24 cellular contexts compared by ENCODE assay signal in genomic region chr20:36672991-36673390, GRCh38. TPM values are rescaled to one million over a fixed set of nuclear protein-coding genes. Genes with fewer than 3 reads are reported as not detected.
DNase-seq lines count a peak whose midpoint lies in the region; ATAC-seq, FAIRE-seq and TF ChIP-seq lines count a peak whose summit lies in the region.
"Had no signal": no experiment of that assay in that cellular context is flagged by ENCODE, and none has a peak within 500 bp of the region (broad histone marks: within the 10 kb centered on the region; RNA-seq: fewer than 3 reads in every experiment).

No MANE protein-coding gene starts in this region.

- no peak overlapping the region for H4K8ac ChIP-seq in IMR-90 (ENCODE audit: low read depth in 2 of 2, low read length in 2 of 2)

- TF ChIP-seq POLR2A in IMR-90 (IDR thresholded peaks at IDR 0.05; ENCODE audit: low read depth, low read length), result no peak

- H3K23ac ChIP-seq in IMR-90 (ENCODE audit: low read depth, low read length), result no peak overlapping the region

- no peak overlapping the region for H2BK5ac ChIP-seq in IMR-90 (ENCODE audit: low read depth, low read length, poor library complexity, severe bottlenecking)

- no peak overlapping the region for H3K14ac ChIP-seq in IMR-90 (replicated peaks; ENCODE audit: low read depth, low read length)

- BruUV-seq in IMR-90 (replicated peaks; lab: Mats Ljungman, UMichigan), result no TSS peak
- BruUV-seq in PC-3 (replicated peaks; lab: Mats Ljungman, UMichigan), result no TSS peak

- ATAC-seq in IMR-90 (ENCODE audit: low read depth) (peak; percentile 92), Right ventricle myocardium inferior (no peak), PC-3 (no peak)
- ATAC-seq: CD8-positive, alpha-beta T cell had no signal

- H2BK20ac ChIP-seq in IMR-90 (ENCODE audit: low read depth, low read length), result no peak overlapping the region

- no peaks in the 10 kb centered on the region for H4K20me1 ChIP-seq in IMR-90 (ENCODE audit: insufficient read depth, low read length)
- no peaks in the 10 kb centered on the region for H4K20me1 ChIP-seq in PC-3 (ENCODE audit: low read length)
- H4K20me1 ChIP-seq: BLaER1 treated with 17β-estradiol and CSF1 and Interleukin-3, amounts not matched to agents 10 nM and 100 nM had no signal

- no peaks in the 10 kb centered on the region for H3K79me2 ChIP-seq in PC-3 (ENCODE audit: low read length)

- no peaks in the 10 kb centered on the region for H3F3A ChIP-seq in PC-3 (ENCODE audit: low read length, unreplicated experiment)

- CTCF ChIA-PET in IMR-90 (lab: Yijun Ruan, JAX), result interaction anchor here (0.7 kb wide), 1 partner anchor 16 kb away, joined by 5 read pairs; no protein-coding TSS in a partner anchor
- CTCF ChIA-PET in PC-3 (lab: Charles Lee), result no interaction called here

- DNase-seq in IMR-90 (peak; percentile 54), fibroblast of peridontal ligament (ENCODE audit: extremely low read depth) (peak; percentile 2), iris pigment epithelial cell (ENCODE audit: low read depth) (peak; percentile 44), Right ventricle myocardium inferior (ENCODE audit: missing footprints) (no peak), PC-3 (no peak), small intestine (no peak)
- no peak for DNase-seq in activated CD8-positive, alpha-beta memory T cell treated with anti-CD3 and anti-CD28 coated beads, Interleukin-2, amount 50 U/mL, for 4 hours
- DNase-seq: 8988T; ACHN; AML-193; Caco-2; Calu3; CD4-positive, alpha-beta T cell; CD8-positive, alpha-beta T cell; DMS79 treated with DMSO at 0.1 percent for 48 hours; GF-D8 had no signal

- no peak overlapping the region for H3K4me3 ChIP-seq in IMR-90 (ENCODE audit: insufficient read depth, low read depth, low read length)
- no peak overlapping the region for H3K4me3 ChIP-seq in PC-3 (ENCODE audit: low read length)
- no peak overlapping the region for H3K4me3 ChIP-seq in small intestine (ENCODE audit: low read depth in 1 of 2, low read length in 2 of 2)
- H3K4me3 ChIP-seq: BLaER1 treated with 17β-estradiol and CSF1 and Interleukin-3, amounts not matched to agents 10 nM and 100 nM had no signal

- H3K9me2 ChIP-seq in PC-3 (replicated peaks; ENCODE audit: low read length), result no peaks in the 10 kb centered on the region

- intact Hi-C loops in IMR-90 (cut with micrococcal nuclease) (no loop called here), Right ventricle myocardium inferior (cut with DNase I) (no loop called here), PC-3 (cut with micrococcal nuclease) (no loop called here)

- H4K5ac ChIP-seq in IMR-90 (ENCODE audit: low read depth, low read length), result no peak overlapping the region

- dilution Hi-C loops in IMR-90 (cut with HindIII; ENCODE audit: low sequenced_read_pairs, unreplicated experiment), result no loop called here

- H3K27me3 ChIP-seq in IMR-90 (ENCODE audit: control insufficient read depth, insufficient read depth, low read length), result no peaks in the 10 kb centered on the region
- H3K27me3 ChIP-seq in PC-3 (ENCODE audit: low read length), result no peaks in the 10 kb centered on the region
- H3K27me3 ChIP-seq in small intestine (ENCODE audit: control insufficient read depth in 2 of 2, insufficient read depth in 2 of 2, low read length in 2 of 2), result no peaks in the 10 kb centered on the region
- H3K27me3 ChIP-seq: BLaER1 treated with 17β-estradiol and CSF1 and Interleukin-3, amounts not matched to agents 10 nM and 100 nM had no signal

- FAIRE-seq in small intestine (lab: Jason Lieb, UNC), result no peak
- FAIRE-seq: A204.1, D721Med, G401.6, GM12891 had no signal

- H2AFZ ChIP-seq in IMR-90 (replicated peaks; ENCODE audit: low read length, poor library complexity) (no peak overlapping the region), PC-3 (ENCODE audit: low read length) (no peak overlapping the region)

- no peak for TF ChIP-seq RAD21 in IMR-90 (IDR thresholded peaks at IDR 0.05; ENCODE audit: low read length)

- no peak overlapping the region for H3K56ac ChIP-seq in IMR-90 (ENCODE audit: extremely low read depth, insufficient read depth, low read length)

- H3K4me2 ChIP-seq in IMR-90 (ENCODE audit: low read depth, low read length) (no peak overlapping the region), PC-3 (ENCODE audit: low read length) (no peak overlapping the region)
- H3K4me2 ChIP-seq: BLaER1 treated with 17β-estradiol and CSF1 and Interleukin-3, amounts not matched to agents 10 nM and 100 nM had no signal

- H3K9me3 ChIP-seq in IMR-90 (ENCODE audit: control insufficient read depth, insufficient read depth, low read length) (no peaks in the 10 kb centered on the region), PC-3 (ENCODE audit: low read length) (no peaks in the 10 kb centered on the region), small intestine (ENCODE audit: control insufficient read depth, low read depth) (no peaks in the 10 kb centered on the region)
- H3K9me3 ChIP-seq: Caco-2 had no signal

- no peak overlapping the region for H3K4ac ChIP-seq in IMR-90 (ENCODE audit: low read depth, low read length)

- H3K27ac ChIP-seq in IMR-90 (ENCODE audit: insufficient read depth, low read length) (peak overlapping the region; percentile 52; the same call in 1 of the 2 replicates), PC-3 (ENCODE audit: low read length) (no peak overlapping the region), small intestine (ENCODE audit: low read depth in 1 of 2, low read length in 1 of 2) (no peak overlapping the region)
- H3K27ac ChIP-seq: BLaER1 treated with 17β-estradiol and CSF1 and Interleukin-3, amounts not matched to agents 10 nM and 100 nM; C4-2B had no signal

- H2BK120ac ChIP-seq in IMR-90 (ENCODE audit: low read depth, low read length), result no peak overlapping the region

- H3K36me3 ChIP-seq in IMR-90 (ENCODE audit: control insufficient read depth, insufficient read depth, low read length), result peaks cover 7% of the 10 kb centered on the region
- H3K36me3 ChIP-seq in PC-3 (ENCODE audit: low read depth, low read length), result no peaks in the 10 kb centered on the region; the same call in none of the 2 replicates
- H3K36me3 ChIP-seq in small intestine (ENCODE audit: control insufficient read depth in 2 of 2, insufficient read depth in 2 of 2, low read length in 2 of 2), result peaks cover 3% of the 10 kb centered on the region in 2 donors

- no peak overlapping the region for H4K91ac ChIP-seq in IMR-90 (ENCODE audit: insufficient read depth, low read depth, low read length)

- H3K9ac ChIP-seq in IMR-90 (ENCODE audit: low read depth, low read length) (no peak overlapping the region), PC-3 (ENCODE audit: low read length) (no peak overlapping the region)
- H3K9ac ChIP-seq: BLaER1 treated with 17β-estradiol and CSF1 and Interleukin-3, amounts not matched to agents 10 nM and 100 nM had no signal

- H3K9me1 ChIP-seq in IMR-90 (ENCODE audit: insufficient read depth, low read length), result no peaks in the 10 kb centered on the region; the same call in 1 of the 2 replicates

- TF ChIP-seq CTCF in IMR-90 (conservative IDR thresholded peaks at IDR 0.05; ENCODE audit: low read depth, low read length) (no peak), PC-3 (conservative IDR thresholded peaks at IDR 0.05; ENCODE audit: low read depth, low read length) (no peak)

- H2AK9ac ChIP-seq in IMR-90 (replicated peaks; ENCODE audit: low read depth, low read length, poor library complexity), result no peak overlapping the region

- H2AK5ac ChIP-seq in IMR-90 (ENCODE audit: low read depth, low read length), result no peak overlapping the region

- H3K79me1 ChIP-seq in IMR-90 (ENCODE audit: low read depth in 1 of 2, low read length in 2 of 2), result no peaks in the 10 kb centered on the region

- in situ Hi-C loops in IMR-90 (cut with MboI; ENCODE audit: low sequenced_read_pairs), result no loop called here

- POLR2A ChIA-PET in IMR-90 (lab: Charles Lee; ENCODE audit: unreplicated experiment) (no interaction called here), PC-3 (lab: Charles Lee; ENCODE audit: unreplicated experiment) (no interaction called here)

- peaks cover 4% of the 10 kb centered on the region; the same call in 1 of the 2 replicates for H3K4me1 ChIP-seq in IMR-90 (ENCODE audit: control insufficient read depth, insufficient read depth, low read length)
- no peaks in the 10 kb centered on the region for H3K4me1 ChIP-seq in PC-3 (ENCODE audit: insufficient read depth, low read length)
- no peaks in the 10 kb centered on the region for H3K4me1 ChIP-seq in small intestine (ENCODE audit: control insufficient read depth in 2 of 2, insufficient read depth in 1 of 2, low read depth in 1 of 2, low read length in 1 of 2)
- H3K4me1 ChIP-seq: BLaER1 treated with 17β-estradiol and CSF1 and Interleukin-3, amounts not matched to agents 10 nM and 100 nM had no signal

- no peak overlapping the region; the same call in 1 of the 2 replicates for H3K18ac ChIP-seq in IMR-90 (ENCODE audit: low read depth, low read length)

- H2BK15ac ChIP-seq in IMR-90 (ENCODE audit: low read depth, low read length), result no peak overlapping the region

- 100% methylated on average over 1 of the region's 4 CpGs; no CpG with 5 or more reads in 1 of the 2 experiments for WGBS in IMR-90 (ENCODE audit: extremely low coverage in 2 of 2, insufficient read length in 1 of 2), 2 experiments
- WGBS in small intestine, 3 donors, result 85 to 96% (median 89%) methylated on average over 4 of the region's 4 CpGs

TF ChIP-seq in IMR-90, 13 proteins besides CTCF, POLR2A, EP300 and RAD21 (continues in another document):
- TF ChIP-seq BHLHE40 (IDR thresholded peaks at IDR 0.05; ENCODE audit: low read depth, low read length), result no peak
- TF ChIP-seq USF2 (IDR thresholded peaks at IDR 0.05; ENCODE audit: low read depth, low read length), result no peak
- TF ChIP-seq MAZ (IDR thresholded peaks at IDR 0.05; ENCODE audit: borderline replicate concordance, low read depth, low read length), result no peak
- no peak for TF ChIP-seq CHD1 (IDR thresholded peaks at IDR 0.05; ENCODE audit: low read depth, low read length)
- TF ChIP-seq RCOR1 (IDR thresholded peaks at IDR 0.05; ENCODE audit: insufficient replicate concordance, low read length), result no peak
- TF ChIP-seq FOS (IDR thresholded peaks at IDR 0.05; ENCODE audit: low read depth, low read length), result no peak
- TF ChIP-seq MXI1 (IDR thresholded peaks at IDR 0.05; ENCODE audit: borderline replicate concordance, low read depth, low read length), result no peak

RNA-seq across cellular contexts. Expression of gene SLA2, which starts 27.0 kb away (rescaled TPM):
- total RNA-seq in IMR-90 (2012; rRNA removed), result not detected in 2 replicates
- 0.03 TPM in 1 of 2 replicates, not detected in the other for polyA plus RNA-seq in IMR-90 (2012; rRNA removed)
- 0.02 TPM in 1 of 2 replicates, not detected in the other for polyA plus RNA-seq in IMR-90 (2012; cell fraction: cytosol; rRNA removed)
- polyA plus RNA-seq in IMR-90 (2012; cell fraction: nucleus; rRNA removed; ENCODE audit: low replicate concordance), result 0.03 and 0.07 TPM in 2 replicates
- 0.30 TPM for total RNA-seq in Right ventricle myocardium inferior
- total RNA-seq in PC-3 (2014; rRNA removed), result 0.23 and 0.51 TPM in 2 replicates
- polyA plus RNA-seq in small intestine, result 1 to 10 TPM in 2 of 3 donors, under 1 TPM in 1; 0.49 to 3.8 (median 1.6) TPM
- total RNA-seq: A673, Calu3 had no signal
- polyA plus RNA-seq: BJ had no signal

Comparison
In these comparisons a context has a peak if more than half of its experiments do, and no peak if none do; other contexts are left out.
1. DNase-seq: peak in IMR-90 (single experiment), fibroblast of peridontal ligament (single experiment) and iris pigment epithelial cell (single experiment); none in Right ventricle myocardium inferior (single experiment), PC-3 (single experiment), small intestine (single experiment) and activated CD8-positive, alpha-beta memory T cell treated with anti-CD3 and anti-CD28 coated beads, Interleukin-2, amount 50 U/mL, for 4 hours (single experiment).